24 cellular contexts compared by ENCODE assay signal in the genomic region with DNA sequence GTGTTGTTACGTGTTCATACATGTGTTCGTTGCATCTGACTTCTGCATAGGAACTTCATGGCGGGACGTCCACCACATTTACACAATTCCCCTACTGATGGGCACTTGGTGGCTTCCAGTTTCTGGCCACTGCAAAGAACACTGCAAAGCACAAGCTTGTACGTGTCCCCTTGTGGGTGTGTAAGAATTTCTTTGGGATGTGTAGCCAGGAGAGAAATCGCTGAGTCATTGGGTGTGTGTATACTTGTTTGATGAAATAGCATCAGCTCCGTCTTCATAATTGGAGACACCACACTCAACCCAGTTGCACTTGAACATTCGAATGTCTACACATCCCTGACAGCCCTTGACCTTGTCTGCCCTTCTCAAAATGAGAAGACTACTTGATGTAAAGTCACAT. TPM values are rescaled to one million over a fixed set of nuclear protein-coding genes. Genes with fewer than 3 reads are reported as not detected.
DNase-seq lines count a peak whose midpoint lies in the region; ATAC-seq and TF ChIP-seq lines count a peak whose summit lies in the region.
"Had no signal": no experiment of that assay in that cellular context is flagged by ENCODE, and none has a peak within 500 bp of the region (broad histone marks: within the 10 kb centered on the region; RNA-seq: fewer than 3 reads in every experiment).

No MANE protein-coding gene starts in this region.

- H3K4me1 ChIP-seq in breast epithelium (no peaks in the 10 kb centered on the region), colonic mucosa (no peaks in the 10 kb centered on the region)
- H3K4me1 ChIP-seq: lower lobe of right lung, stomach, uterus had no signal

- CTCF ChIA-PET in MCF 10A (lab: Yijun Ruan, JAX), result interaction anchor here (0.6 to 1.8 kb wide), 6 partner anchors 11 to 584 kb away, joined by 3 to 5 read pairs (median 4); no protein-coding TSS in a partner anchor

- H3K27me3 Mint-ChIP-seq in MCF 10A (ENCODE audit: insufficient read depth, unreplicated experiment) (peaks cover 16% of the 10 kb centered on the region), type B pancreatic cell (peaks cover 30% of the 10 kb centered on the region)

- H3K27me3 ChIP-seq in breast epithelium, result peaks cover 0 to 4% of the 10 kb centered on the region in 2 donors
- no peaks in the 10 kb centered on the region for H3K27me3 ChIP-seq in colonic mucosa
- H3K27me3 ChIP-seq: uterus had no signal

- POLR2A ChIA-PET in MCF 10A (lab: Yijun Ruan, JAX), result interaction anchor here (0.6 to 1.3 kb wide), 3 partner anchors 9 to 132 kb away, joined by 3 to 5 read pairs (median 5); no protein-coding TSS in a partner anchor

- H3K4me3 Mint-ChIP-seq in MCF 10A (ENCODE audit: unreplicated experiment) (no peak overlapping the region), type B pancreatic cell (no peak overlapping the region)
- H3K4me3 Mint-ChIP-seq: naive thymus-derived CD8-positive, alpha-beta T cell; T-helper 2 cell treated with Interferon-gamma antibody and Interleukin-4, amounts not matched to agents 5 μg/mL and 100 μg/mL, for 36 hours had no signal

- no peaks in the 10 kb centered on the region for H3K36me3 Mint-ChIP-seq in MCF 10A (ENCODE audit: insufficient read depth, unreplicated experiment)
- no peaks in the 10 kb centered on the region for H3K36me3 Mint-ChIP-seq in type B pancreatic cell
- H3K36me3 Mint-ChIP-seq: naive thymus-derived CD8-positive, alpha-beta T cell had no signal

- no peak for TF ChIP-seq POLR2A in breast epithelium (IDR thresholded peaks at IDR 0.05)

- H3K27ac ChIP-seq in breast epithelium (peak overlapping the region in 1 of 2 donors; percentile 42), colonic mucosa (no peak overlapping the region)
- H3K27ac ChIP-seq: lower lobe of right lung, stomach, uterus had no signal

- H3K9me3 Mint-ChIP-seq in MCF 10A (ENCODE audit: unreplicated experiment), result peaks cover 8% of the 10 kb centered on the region
- H3K9me3 Mint-ChIP-seq in type B pancreatic cell, result no peaks in the 10 kb centered on the region
- H3K9me3 Mint-ChIP-seq: naive thymus-derived CD8-positive, alpha-beta T cell; T-helper 2 cell treated with Interferon-gamma antibody and Interleukin-4, amounts not matched to agents 5 μg/mL and 100 μg/mL, for 36 hours had no signal

- DNase-seq in MCF 10A (ENCODE audit: unreplicated experiment), result peak; percentile 60
- no peak for DNase-seq in breast epithelium (ENCODE audit: low spot score in 2 of 2)
- DNase-seq in RPMI7951 (ENCODE audit: low read depth), result peak; percentile 57
- no peak for DNase-seq in type B pancreatic cell (ENCODE audit: extremely low spot score, unreplicated experiment)
- DNase-seq in Right ventricle myocardium inferior (ENCODE audit: missing footprints), result no peak
- no peak for DNase-seq in colonic mucosa
- DNase-seq in GOT3 (lab: John Stamatoyannopoulos, UW), result no peak
- DNase-seq: ACHN; activated CD4-positive, alpha-beta T cell treated with anti-CD3 and anti-CD28 coated beads for 4 hours; activated naive CD4-positive, alpha-beta T cell treated with Interleukin-2 at 50 U/mL for 16 hours; COR-L47; lower lobe of right lung; naive thymus-derived CD8-positive, alpha-beta T cell; NCI-H2107; NCI-H774; SHP77 treated with DMSO at 0.1 percent for 48 hours; stimulated activated CD4-positive, alpha-beta T cell treated with anti-CD3 and anti-CD28 coated beads, Interleukin-15, amount 100 ng/mL, for 24 hours; stomach; uterus had no signal

- H3K4me1 Mint-ChIP-seq in MCF 10A (ENCODE audit: insufficient read depth, unreplicated experiment) (peaks cover 28% of the 10 kb centered on the region), type B pancreatic cell (ENCODE audit: unreplicated experiment) (no peaks in the 10 kb centered on the region)

- TF ChIP-seq CTCF in MCF 10A (IDR thresholded peaks at IDR 0.05; ENCODE audit: unreplicated experiment) (no peak), breast epithelium (IDR thresholded peaks at IDR 0.05) (no peak), type B pancreatic cell (conservative IDR thresholded peaks at IDR 0.05) (no peak), colonic mucosa (IDR thresholded peaks at IDR 0.05) (no peak)

- H3K27ac Mint-ChIP-seq in MCF 10A (ENCODE audit: low read depth, unreplicated experiment), result peak overlapping the region; percentile 54
- H3K27ac Mint-ChIP-seq in type B pancreatic cell, result peak overlapping the region; percentile 55
- H3K27ac Mint-ChIP-seq: naive thymus-derived CD8-positive, alpha-beta T cell; T-helper 2 cell treated with Interferon-gamma antibody and Interleukin-4, amounts not matched to agents 5 μg/mL and 100 μg/mL, for 36 hours had no signal

- no peak overlapping the region for H3K4me3 ChIP-seq in breast epithelium
- no peak overlapping the region for H3K4me3 ChIP-seq in colonic mucosa
- H3K4me3 ChIP-seq: lower lobe of right lung, stomach, uterus had no signal

- H3K9me3 ChIP-seq in breast epithelium, result no peaks in the 10 kb centered on the region
- H3K9me3 ChIP-seq in colonic mucosa, result no peaks in the 10 kb centered on the region
- H3K9me3 ChIP-seq: lower lobe of right lung, stomach, uterus had no signal

- no TSS peak for BruUV-seq in MCF 10A (replicated peaks; lab: Mats Ljungman, UMichigan)

- no peaks in the 10 kb centered on the region for H3K36me3 ChIP-seq in breast epithelium
- no peaks in the 10 kb centered on the region for H3K36me3 ChIP-seq in colonic mucosa
- H3K36me3 ChIP-seq: lower lobe of right lung, stomach, uterus had no signal

- intact Hi-C loops in MCF 10A (cut with micrococcal nuclease), result loop anchor here (5.0 kb wide), 1 partner anchor 724 kb away; no protein-coding TSS in a partner anchor
- intact Hi-C loops in breast epithelium (cut with DNase I; ENCODE audit: low total_unique reads), result loop anchor here (10.0 kb wide), 1 partner anchor 81 kb away; a partner anchor contains a TSS
- intact Hi-C loops in Right ventricle myocardium inferior (cut with DNase I), result loop anchor here (5.0 kb wide), 1 partner anchor 159 kb away; no protein-coding TSS in a partner anchor
- intact Hi-C loops in colonic mucosa (cut with DNase I), result loop anchor here (5.0 kb wide), 1 partner anchor 164 kb away; no protein-coding TSS in a partner anchor

- ATAC-seq in esophagus mucosa, result peak; percentile 80
- ATAC-seq in Right ventricle myocardium inferior, result no peak
- ATAC-seq: lower lobe of right lung; naive thymus-derived CD8-positive, alpha-beta T cell had no signal

- H3K9ac ChIP-seq in colonic mucosa (ENCODE audit: low read depth in 2 of 2, low read length in 2 of 2), result no peak overlapping the region

RNA-seq across cellular contexts. Expression of a gene that starts 19.2 kb away (rescaled TPM):
- total RNA-seq in MCF 10A (2022) (0.19 TPM in 1 of 2 replicates, not detected in the other), breast epithelium (100 to 1,000 TPM in 1 of 3 donors, 10 to 100 TPM in 1, not detected in 1; 16.1 to 182 TPM), esophagus mucosa (93.9 TPM), type B pancreatic cell (ENCODE audit: low replicate concordance) (not detected in 2 replicates), Right ventricle myocardium inferior (not detected), colonic mucosa (not detected)
- total RNA-seq in RPMI7951 (2014; rRNA removed; shearing (Covaris generic)), result not detected in 2 replicates
- total RNA-seq: dermis microvascular lymphatic vessel endothelial cell; frontal cortex; lower lobe of right lung; naive thymus-derived CD8-positive, alpha-beta T cell; pulmonary artery endothelial cell; stomach had no signal

RNA-seq across cellular contexts. Expression of a gene that starts 22.4 kb away (rescaled TPM):
- not detected in 2 replicates for total RNA-seq in MCF 10A (2022)
- not detected for total RNA-seq in breast epithelium
- total RNA-seq in RPMI7951 (2014; rRNA removed; shearing (Covaris generic)), result not detected in 2 replicates
- not detected for total RNA-seq in esophagus mucosa
- 0.46 TPM in 1 of 2 replicates, not detected in the other for total RNA-seq in type B pancreatic cell (ENCODE audit: low replicate concordance)
- not detected for total RNA-seq in Right ventricle myocardium inferior
- total RNA-seq in colonic mucosa, result 1 to 10 TPM; 1.2 to 2.0 TPM
- total RNA-seq: dermis microvascular lymphatic vessel endothelial cell; frontal cortex; lower lobe of right lung; naive thymus-derived CD8-positive, alpha-beta T cell; pulmonary artery endothelial cell; stomach had no signal

RNA-seq across cellular contexts. Expression of a gene that starts 35.8 kb away (rescaled TPM):
- not detected in 2 replicates for total RNA-seq in MCF 10A (2022)
- total RNA-seq in breast epithelium, result 10 to 100 TPM in 1 of 3 donors, under 1 TPM in 1, not detected in 1; 0.98 to 14.8 TPM
- total RNA-seq in RPMI7951 (2014; rRNA removed; shearing (Covaris generic)), result not detected in 2 replicates
- total RNA-seq in esophagus mucosa, result 106 TPM
- 5.0 and 5.5 TPM in 2 replicates for total RNA-seq in type B pancreatic cell (ENCODE audit: low replicate concordance)
- total RNA-seq in Right ventricle myocardium inferior, result not detected
- total RNA-seq in colonic mucosa, result not detected
- total RNA-seq: dermis microvascular lymphatic vessel endothelial cell; frontal cortex; lower lobe of right lung; naive thymus-derived CD8-positive, alpha-beta T cell; pulmonary artery endothelial cell; stomach had no signal

RNA-seq across cellular contexts. Expression of a gene that starts 50.1 kb away (rescaled TPM):
- total RNA-seq in MCF 10A (2022) (not detected in 2 replicates), breast epithelium (100 to 1,000 TPM in 1 of 3 donors, 1 to 10 TPM in 1, not detected in 1; 7.5 to 103 TPM), esophagus mucosa (146 TPM), type B pancreatic cell (ENCODE audit: low replicate concordance) (0.36 TPM in 1 of 2 replicates, not detected in the other), Right ventricle myocardium inferior (not detected), colonic mucosa (not detected)
- total RNA-seq in RPMI7951 (2014; rRNA removed; shearing (Covaris generic)), result not detected in 2 replicates
- total RNA-seq: dermis microvascular lymphatic vessel endothelial cell; frontal cortex; lower lobe of right lung; naive thymus-derived CD8-positive, alpha-beta T cell; pulmonary artery endothelial cell; stomach had no signal

Comparison
In these comparisons a context has a peak if more than half of its experiments do, and no peak if none do; other contexts are left out.
1. DNase-seq: peak in MCF 10A (single experiment) and RPMI7951 (single experiment); none in breast epithelium (0 of 2), type B pancreatic cell (single experiment), Right ventricle myocardium inferior (single experiment), colonic mucosa (single experiment) and GOT3 (single experiment).